ENCODE assay signal across 8 cellular contexts in the genomic region with DNA sequence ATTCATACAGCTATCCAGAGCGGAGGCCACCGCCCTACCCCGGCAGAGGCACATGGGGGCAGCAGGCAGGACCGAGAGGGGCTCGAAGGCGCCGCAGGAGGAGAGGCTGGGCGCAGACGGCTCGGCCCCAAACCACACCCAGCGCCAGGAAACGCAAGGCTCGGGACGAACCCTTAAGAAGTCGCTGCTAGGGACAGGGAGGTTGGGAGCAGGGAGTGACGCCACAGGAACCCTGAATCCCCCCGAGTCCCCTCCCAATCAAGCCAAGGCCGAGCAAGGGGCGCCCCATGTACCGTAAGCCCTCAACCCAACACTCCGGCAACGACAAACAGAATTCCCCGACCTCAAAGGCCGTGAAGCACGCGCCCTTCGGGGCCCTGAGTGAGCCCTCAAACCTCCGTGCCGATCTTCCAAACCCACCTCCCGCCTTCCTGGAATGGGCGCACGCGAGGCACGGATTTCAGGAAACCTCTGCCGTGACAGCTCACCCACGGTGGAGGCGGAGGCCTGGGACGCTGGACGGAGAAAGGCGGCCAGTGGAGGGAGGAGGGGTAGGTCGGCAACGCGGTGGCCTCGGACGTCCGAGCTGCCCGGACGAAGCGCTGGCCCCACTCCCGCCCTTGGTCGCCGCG.
DNase-seq lines count a peak whose midpoint lies in the region; ATAC-seq and TF ChIP-seq lines count a peak whose summit lies in the region.

No MANE protein-coding gene starts in this region.

- H3K9me3 ChIP-seq in adipocyte (ENCODE audit: control insufficient read depth, low read length), result no peaks in the 10 kb centered on the region

- H3K4me1 ChIP-seq in adipocyte (ENCODE audit: control insufficient read depth, insufficient read depth, low read length), result peaks cover 25% of the 10 kb centered on the region

- peak; percentile 4 for DNase-seq in DMS79 treated with DMSO at 0.1 percent for 48 hours (lab: John Stamatoyannopoulos, UW)
- DNase-seq in DMS79 (lab: John Stamatoyannopoulos, UW), result no peak
- peak; percentile 54 for DNase-seq in adipocyte (ENCODE audit: low read depth)
- peak; percentile 14 for DNase-seq in iris pigment epithelial cell (ENCODE audit: low read depth)
- peak; percentile 34 for DNase-seq in stimulated activated naive CD4-positive, alpha-beta T cell treated with Interleukin-2 at 50 U/mL for 16 hours (lab: John Stamatoyannopoulos, UW)
- DNase-seq in HEK293T (ENCODE audit: extremely low spot score), result no peak

- H3K27me3 ChIP-seq in adipocyte (replicated peaks; ENCODE audit: control insufficient read depth, insufficient read depth, low read length), result peaks cover 32% of the 10 kb centered on the region

- POLR2A ChIA-PET in HEK293T (lab: Yijun Ruan, JAX), result interaction anchor here (0.8 to 1.3 kb wide), 2 partner anchors 13 to 196 kb away, joined by 3 read pairs; no protein-coding TSS in a partner anchor

- CTCF ChIA-PET in HEK293T (lab: Yijun Ruan, JAX), result interaction anchor here (1.8 kb wide), 1 partner anchor 43 kb away, joined by 5 read pairs; no protein-coding TSS in a partner anchor

- no peaks in the 10 kb centered on the region for H3K36me3 ChIP-seq in adipocyte (ENCODE audit: control insufficient read depth, insufficient read depth, low read length, severe bottlenecking)

- no peak for ATAC-seq in HG02763 (IDR thresholded peaks at IDR 0.05; ENCODE audit: unreplicated experiment)
- ATAC-seq in HG02852 (IDR thresholded peaks at IDR 0.05; ENCODE audit: unreplicated experiment), result no peak

- H3K4me3 ChIP-seq in adipocyte (ENCODE audit: low read length), result peak overlapping the region; percentile 79

- H3K9ac ChIP-seq in adipocyte (ENCODE audit: low read length), result no peak overlapping the region

TF ChIP-seq in HEK293T, 16 proteins besides CTCF, POLR2A, EP300 and RAD21:
- TF ChIP-seq TARDBP (IDR thresholded peaks at IDR 0.05) (no peak), FOXK2 (IDR thresholded peaks at IDR 0.05) (no peak), SP1 (IDR thresholded peaks at IDR 0.05) (no peak), L3MBTL2 (conservative IDR thresholded peaks at IDR 0.05) (no peak), NFRKB (IDR thresholded peaks at IDR 0.05) (no peak), HDGF (IDR thresholded peaks at IDR 0.05; ENCODE audit: borderline replicate concordance) (no peak), LEF1 (IDR thresholded peaks at IDR 0.05; ENCODE audit: borderline replicate concordance) (no peak), FOXM1 (IDR thresholded peaks at IDR 0.05; ENCODE audit: borderline replicate concordance) (no peak), BHLHE40 (IDR thresholded peaks at IDR 0.05; ENCODE audit: borderline replicate concordance) (no peak), ARNT (IDR thresholded peaks at IDR 0.05) (no peak), ELF4 (IDR thresholded peaks at IDR 0.05) (no peak), CTBP1 (IDR thresholded peaks at IDR 0.05; ENCODE audit: borderline replicate concordance) (no peak), FOXA1 (IDR thresholded peaks at IDR 0.05) (no peak), ZNF384 (IDR thresholded peaks at IDR 0.05) (no peak), SUZ12 (IDR thresholded peaks at IDR 0.05) (no peak)
- TF ChIP-seq, protein P1, sequence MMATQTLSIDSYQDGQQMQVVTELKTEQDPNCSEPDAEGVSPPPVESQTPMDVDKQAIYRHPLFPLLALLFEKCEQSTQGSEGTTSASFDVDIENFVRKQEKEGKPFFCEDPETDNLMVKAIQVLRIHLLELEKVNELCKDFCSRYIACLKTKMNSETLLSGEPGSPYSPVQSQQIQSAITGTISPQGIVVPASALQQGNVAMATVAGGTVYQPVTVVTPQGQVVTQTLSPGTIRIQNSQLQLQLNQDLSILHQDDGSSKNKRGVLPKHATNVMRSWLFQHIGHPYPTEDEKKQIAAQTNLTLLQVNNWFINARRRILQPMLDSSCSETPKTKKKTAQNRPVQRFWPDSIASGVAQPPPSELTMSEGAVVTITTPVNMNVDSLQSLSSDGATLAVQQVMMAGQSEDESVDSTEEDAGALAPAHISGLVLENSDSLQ (IDR thresholded peaks at IDR 0.05), result no peak

Comparison
In these comparisons a context has a peak if more than half of its experiments do, and no peak if none do; other contexts are left out.
1. DNase-seq: peak in DMS79 treated with DMSO at 0.1 percent for 48 hours (single experiment), adipocyte (single experiment), iris pigment epithelial cell (single experiment) and stimulated activated naive CD4-positive, alpha-beta T cell treated with Interleukin-2 at 50 U/mL for 16 hours (single experiment); none in DMS79 (single experiment) and HEK293T (single experiment).